ENCODE assay signal across 10 cellular contexts in the genomic region with DNA sequence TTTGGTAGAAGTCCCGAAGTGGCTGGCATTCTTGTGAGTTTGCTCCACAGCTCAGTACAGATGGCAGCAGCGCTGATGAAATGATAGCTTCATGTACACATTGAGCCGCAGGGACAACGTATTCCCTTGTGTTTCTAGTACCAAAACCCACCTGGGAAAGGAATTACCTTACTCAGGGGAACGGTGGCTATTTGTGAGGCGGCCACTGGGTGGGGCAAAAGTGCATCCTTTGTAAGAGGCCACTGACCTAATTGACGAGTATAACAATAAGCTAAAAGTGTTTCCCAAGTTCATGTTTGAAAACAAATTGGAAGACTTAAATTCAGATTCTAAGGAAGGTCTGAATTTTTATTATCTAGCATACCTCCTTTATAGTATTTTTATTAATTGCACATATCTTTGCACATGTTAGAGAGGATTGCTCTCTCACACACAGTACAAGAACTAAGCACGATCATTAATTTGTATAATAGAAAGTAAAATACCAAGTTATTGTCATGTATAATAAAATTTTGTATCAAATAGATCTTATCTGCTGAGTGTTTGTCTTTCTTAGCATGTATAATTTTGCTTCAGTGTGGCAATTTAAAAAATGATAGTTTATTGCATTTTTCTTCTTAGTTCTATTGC. TPM values are rescaled to one million over a fixed set of nuclear protein-coding genes. Genes with fewer than 3 reads are reported as not detected.
DNase-seq lines count a peak whose midpoint lies in the region; ATAC-seq and TF ChIP-seq lines count a peak whose summit lies in the region.
"Had no signal": no experiment of that assay in that cellular context is flagged by ENCODE, and none has a peak within 500 bp of the region (broad histone marks: within the 10 kb centered on the region; RNA-seq: fewer than 3 reads in every experiment).

No MANE protein-coding gene starts in this region.

- DNase-seq in NCI-H1092 treated with DMSO at 0.1 percent for 48 hours (lab: John Stamatoyannopoulos, UW), result peak; percentile 82
- peak; percentile 19 for DNase-seq in UCSD-AML1 (lab: John Stamatoyannopoulos, UW; ENCODE audit: unreplicated experiment)
- DNase-seq in mesothelial cell of epicardium (ENCODE audit: low spot score in 2 of 2, unreplicated experiment in 2 of 2), result peak; percentile 22 to 53
- DNase-seq in activated CD4-positive, alpha-beta T cell treated with anti-CD3 and anti-CD28 coated beads for 1 hour, result no peak
- no peak for DNase-seq in NOMO-1 (lab: John Stamatoyannopoulos, UW; ENCODE audit: unreplicated experiment in 2 of 2)
- no peak for DNase-seq in natural killer cell

- H3K27ac Mint-ChIP-seq in mesothelial cell of epicardium, result no peak overlapping the region
- H3K27ac Mint-ChIP-seq in natural killer cell, result no peak overlapping the region
- H3K27ac Mint-ChIP-seq: activated naive CD4-positive, alpha-beta T cell treated with anti-CD3 and anti-CD28 coated beads, Interleukin-2, amount 50 U/mL, for 24 hours had no signal

- no peak overlapping the region for H3K4me3 Mint-ChIP-seq in mesothelial cell of epicardium
- no peak overlapping the region for H3K4me3 Mint-ChIP-seq in natural killer cell
- H3K4me3 Mint-ChIP-seq: activated naive CD4-positive, alpha-beta T cell treated with anti-CD3 and anti-CD28 coated beads, Interleukin-2, amount 50 U/mL, for 24 hours had no signal

- H3K4me1 Mint-ChIP-seq in mesothelial cell of epicardium, result no peaks in the 10 kb centered on the region
- no peaks in the 10 kb centered on the region for H3K4me1 Mint-ChIP-seq in natural killer cell
- H3K4me1 Mint-ChIP-seq: activated naive CD4-positive, alpha-beta T cell treated with anti-CD3 and anti-CD28 coated beads, Interleukin-2, amount 50 U/mL, for 24 hours had no signal

- ATAC-seq in GM18498 (IDR thresholded peaks at IDR 0.05; ENCODE audit: unreplicated experiment) (no peak), natural killer cell (no peak)

- intact Hi-C loops in natural killer cell (cut with micrococcal nuclease), result no loop called here

- peak; percentile 27; the same call in 2 of the 3 replicates for TF ChIP-seq CTCF in GM12872 (IDR thresholded peaks at IDR 0.05; ENCODE audit: insufficient read depth, low read depth, low read length)
- peak; percentile 48 for TF ChIP-seq CTCF in mesothelial cell of epicardium (IDR thresholded peaks at IDR 0.05; ENCODE audit: unreplicated experiment)
- TF ChIP-seq CTCF in natural killer cell (IDR thresholded peaks at IDR 0.05), result no peak

- H3K27me3 Mint-ChIP-seq in mesothelial cell of epicardium (ENCODE audit: low read depth), result peaks cover 14% of the 10 kb centered on the region
- no peaks in the 10 kb centered on the region for H3K27me3 Mint-ChIP-seq in natural killer cell (ENCODE audit: low read depth in 2 of 2)
- H3K27me3 Mint-ChIP-seq: activated naive CD4-positive, alpha-beta T cell treated with anti-CD3 and anti-CD28 coated beads, Interleukin-2, amount 50 U/mL, for 24 hours had no signal

- H3K9me3 Mint-ChIP-seq in mesothelial cell of epicardium (no peaks in the 10 kb centered on the region), natural killer cell (peaks cover 11% of the 10 kb centered on the region in 2 donors)
- H3K9me3 Mint-ChIP-seq: activated naive CD4-positive, alpha-beta T cell treated with anti-CD3 and anti-CD28 coated beads, Interleukin-2, amount 50 U/mL, for 24 hours had no signal

- no peaks in the 10 kb centered on the region for H3K36me3 Mint-ChIP-seq in mesothelial cell of epicardium
- no peaks in the 10 kb centered on the region for H3K36me3 Mint-ChIP-seq in natural killer cell
- H3K36me3 Mint-ChIP-seq: activated naive CD4-positive, alpha-beta T cell treated with anti-CD3 and anti-CD28 coated beads, Interleukin-2, amount 50 U/mL, for 24 hours had no signal

RNA-seq across cellular contexts. Expression of a gene that starts 25.3 kb away (rescaled TPM):
- total RNA-seq in mesothelial cell of epicardium (0.75 to 1.1 TPM (median 0.94 TPM) in 3 replicates), natural killer cell (not detected)
- total RNA-seq: myocyte had no signal

Comparison
In these comparisons a context has a peak if more than half of its experiments do, and no peak if none do; other contexts are left out.
1. DNase-seq: peak in NCI-H1092 treated with DMSO at 0.1 percent for 48 hours (single experiment), UCSD-AML1 (single experiment) and mesothelial cell of epicardium (2 of 2); none in activated CD4-positive, alpha-beta T cell treated with anti-CD3 and anti-CD28 coated beads for 1 hour (single experiment), NOMO-1 (0 of 2) and natural killer cell (single experiment).